Comparison of ENCODE assay signal across 21 cellular contexts in genomic region chr1:7006996-7007871, GRCh38.
A peak's percentile ranks its signal among the peaks of the same experiment; 100 is the strongest.
DNase-seq lines count a peak whose midpoint lies in the region; ATAC-seq and TF ChIP-seq lines count a peak whose summit lies in the region.
"Had no signal": no experiment of that assay in that cellular context is flagged by ENCODE, and none has a peak within 500 bp of the region (broad histone marks: within the 10 kb centered on the region; RNA-seq: fewer than 3 reads in every experiment).

No MANE protein-coding gene starts in this region.

- H3K27ac Mint-ChIP-seq in activated CD8-positive, alpha-beta memory T cell treated with anti-CD3 and anti-CD28 coated beads, Interleukin-2, amount 10 ng/mL, durations not matched to agents 7 days and 5 days: no peak overlapping the region
- H3K27ac Mint-ChIP-seq in endodermal cell: no peak overlapping the region
- H3K27ac Mint-ChIP-seq: CD4-positive, alpha-beta T cell; CD8-positive, alpha-beta memory T cell had no signal

- H3K27me3 ChIP-seq in endodermal cell (ENCODE audit: control insufficient read depth, insufficient read depth, low read length, poor library complexity, severe bottlenecking) (no peaks in the 10 kb centered on the region), spleen (replicated peaks in 1 of 7) (peaks cover 0 to 9% (median 0%) of the 10 kb centered on the region in 7 donors), uterus (no peaks in the 10 kb centered on the region)
- H3K27me3 ChIP-seq: BE2C; BLaER1 treated with 17β-estradiol and CSF1 and Interleukin-3, amounts not matched to agents 10 nM and 100 nM had no signal

- H3K36me3 Mint-ChIP-seq in activated CD8-positive, alpha-beta memory T cell treated with anti-CD3 and anti-CD28 coated beads, Interleukin-2, amount 10 ng/mL, durations not matched to agents 7 days and 5 days: no peaks in the 10 kb centered on the region
- H3K36me3 Mint-ChIP-seq in endodermal cell (ENCODE audit: low read depth): no peaks in the 10 kb centered on the region
- H3K36me3 Mint-ChIP-seq: CD14-positive monocyte; CD8-positive, alpha-beta memory T cell had no signal

- no peak for TF ChIP-seq CTCF in endodermal cell (conservative IDR thresholded peaks at IDR 0.05)
- no peak for TF ChIP-seq CTCF in spleen (IDR thresholded peaks at IDR 0.05 in 8 of 11, conservative IDR thresholded peaks at IDR 0.05 in 3 of 11)
- no peak for TF ChIP-seq CTCF in uterus (IDR thresholded peaks at IDR 0.05)

- WGBS in endodermal cell (ENCODE audit: insufficient coverage in 1 of 2, insufficient read length in 1 of 2), 2 experiments: 91 to 93% methylated on average over 18 to 26 of the region's 26 CpGs
- WGBS in spleen, 5 donors: 88 to 93% (median 88%) methylated on average over 25 to 26 of the region's 26 CpGs

- DNase-seq in activated CD8-positive, alpha-beta memory T cell treated with anti-CD3 and anti-CD28 coated beads, Interleukin-2, amount 50 U/mL, for 48 hours: peak; percentile 8
- DNase-seq in activated CD8-positive, alpha-beta memory T cell treated with anti-CD3 and anti-CD28 coated beads, Interleukin-2, amount 10 ng/mL, durations not matched to agents 7 days and 5 days: no peak
- DNase-seq in endodermal cell (peak; percentile 22), mesenteric fat pad (ENCODE audit: low spot score) (peak; percentile 64), spleen (peak; percentile 46), HuH-7 (ENCODE audit: low spot score) (no peak), uterus (no peak), kidney tubule cell (ENCODE audit: low spot score) (no peak)
- DNase-seq: AML-193; BE2C; CD4-positive, alpha-beta T cell; CD8-positive, alpha-beta memory T cell; DMS 273 treated with DMSO at 0.1 percent for 48 hours; DMS79; EL; GDM1; GOT3; HCEC 1CT had no signal

- H3K9ac ChIP-seq in endodermal cell (ENCODE audit: extremely low read depth, low read length, poor library complexity, severe bottlenecking): no peak overlapping the region
- H3K9ac ChIP-seq: BLaER1 treated with 17β-estradiol and CSF1 and Interleukin-3, amounts not matched to agents 10 nM and 100 nM had no signal

- ATAC-seq in activated CD8-positive, alpha-beta memory T cell treated with anti-CD3 and anti-CD28 coated beads, Interleukin-2, amount 10 ng/mL, durations not matched to agents 7 days and 5 days: no peak

- peaks cover 2% of the 10 kb centered on the region for H3K27me3 Mint-ChIP-seq in activated CD8-positive, alpha-beta memory T cell treated with anti-CD3 and anti-CD28 coated beads, Interleukin-2, amount 10 ng/mL, durations not matched to agents 7 days and 5 days
- no peaks in the 10 kb centered on the region for H3K27me3 Mint-ChIP-seq in endodermal cell (ENCODE audit: insufficient read depth)
- H3K27me3 Mint-ChIP-seq: CD4-positive, alpha-beta T cell had no signal

- no peaks in the 10 kb centered on the region for H3K9me3 ChIP-seq in endodermal cell (ENCODE audit: control insufficient read depth, low read length)
- no peaks in the 10 kb centered on the region for H3K9me3 ChIP-seq in spleen
- no peaks in the 10 kb centered on the region for H3K9me3 ChIP-seq in uterus
- H3K9me3 ChIP-seq: BE2C; BLaER1 treated with 17β-estradiol and CSF1 and Interleukin-3, amounts not matched to agents 10 nM and 100 nM had no signal

- intact Hi-C loops in spleen (cut with DNase I; ENCODE audit: low total_unique reads) (no loop called here), uterus (cut with DNase I; ENCODE audit: low total_unique reads) (no loop called here)

- H3K27ac ChIP-seq in endodermal cell (ENCODE audit: low read depth, low read length) (no peak overlapping the region), spleen (no peak overlapping the region), uterus (no peak overlapping the region)
- H3K27ac ChIP-seq: 22Rv1; BLaER1 treated with 17β-estradiol and CSF1 and Interleukin-3, amounts not matched to agents 10 nM and 100 nM had no signal

- H3K4me3 Mint-ChIP-seq in activated CD8-positive, alpha-beta memory T cell treated with anti-CD3 and anti-CD28 coated beads, Interleukin-2, amount 10 ng/mL, durations not matched to agents 7 days and 5 days: no peak overlapping the region
- H3K4me3 Mint-ChIP-seq in endodermal cell: no peak overlapping the region
- H3K4me3 Mint-ChIP-seq: CD14-positive monocyte; CD4-positive, alpha-beta T cell; CD8-positive, alpha-beta memory T cell had no signal

- CTCF ChIA-PET in activated CD8-positive, alpha-beta memory T cell treated with anti-CD3 and anti-CD28 coated beads, Interleukin-2, amount 10 ng/mL, durations not matched to agents 7 days and 5 days (lab: Charles Lee): no interaction called here

- H3K36me3 ChIP-seq in endodermal cell (ENCODE audit: control insufficient read depth, insufficient read depth, low read length) (no peaks in the 10 kb centered on the region), spleen (no peaks in the 10 kb centered on the region), uterus (no peaks in the 10 kb centered on the region)
- H3K36me3 ChIP-seq: BE2C; BLaER1 treated with 17β-estradiol and CSF1 and Interleukin-3, amounts not matched to agents 10 nM and 100 nM had no signal

- no peak overlapping the region for H3K4me3 ChIP-seq in endodermal cell (ENCODE audit: low read length)
- no peak overlapping the region for H3K4me3 ChIP-seq in spleen
- no peak overlapping the region for H3K4me3 ChIP-seq in uterus
- H3K4me3 ChIP-seq: BLaER1 treated with 17β-estradiol and CSF1 and Interleukin-3, amounts not matched to agents 10 nM and 100 nM had no signal

- no peaks in the 10 kb centered on the region for H3K4me1 Mint-ChIP-seq in activated CD8-positive, alpha-beta memory T cell treated with anti-CD3 and anti-CD28 coated beads, Interleukin-2, amount 10 ng/mL, durations not matched to agents 7 days and 5 days
- no peaks in the 10 kb centered on the region for H3K4me1 Mint-ChIP-seq in endodermal cell
- H3K4me1 Mint-ChIP-seq: CD14-positive monocyte; CD8-positive, alpha-beta memory T cell had no signal

- no peak for TF ChIP-seq POLR2A in spleen (IDR thresholded peaks at IDR 0.05)
- TF ChIP-seq POLR2A in uterus (IDR thresholded peaks at IDR 0.05): no peak

- no peaks in the 10 kb centered on the region for H3K9me3 Mint-ChIP-seq in activated CD8-positive, alpha-beta memory T cell treated with anti-CD3 and anti-CD28 coated beads, Interleukin-2, amount 10 ng/mL, durations not matched to agents 7 days and 5 days (ENCODE audit: low read depth)
- no peaks in the 10 kb centered on the region for H3K9me3 Mint-ChIP-seq in endodermal cell
- H3K9me3 Mint-ChIP-seq: CD14-positive monocyte; CD4-positive, alpha-beta T cell; CD8-positive, alpha-beta memory T cell had no signal

- H3K4me1 ChIP-seq in endodermal cell (ENCODE audit: control insufficient read depth, insufficient read depth, low read length) (no peaks in the 10 kb centered on the region), spleen (no peaks in the 10 kb centered on the region), uterus (no peaks in the 10 kb centered on the region)
- H3K4me1 ChIP-seq: BE2C had no signal

Comparison
In these comparisons a context has a peak if more than half of its experiments do, and no peak if none do; other contexts are left out.
1. DNase-seq: peak in activated CD8-positive, alpha-beta memory T cell treated with anti-CD3 and anti-CD28 coated beads, Interleukin-2, amount 50 U/mL, for 48 hours (single experiment), endodermal cell (single experiment), mesenteric fat pad (single experiment) and spleen (single experiment); none in activated CD8-positive, alpha-beta memory T cell treated with anti-CD3 and anti-CD28 coated beads, Interleukin-2, amount 10 ng/mL, durations not matched to agents 7 days and 5 days (single experiment), HuH-7 (single experiment), uterus (0 of 2) and kidney tubule cell (single experiment).